ENCODE assay signal across 29 cellular contexts in the genomic region with DNA sequence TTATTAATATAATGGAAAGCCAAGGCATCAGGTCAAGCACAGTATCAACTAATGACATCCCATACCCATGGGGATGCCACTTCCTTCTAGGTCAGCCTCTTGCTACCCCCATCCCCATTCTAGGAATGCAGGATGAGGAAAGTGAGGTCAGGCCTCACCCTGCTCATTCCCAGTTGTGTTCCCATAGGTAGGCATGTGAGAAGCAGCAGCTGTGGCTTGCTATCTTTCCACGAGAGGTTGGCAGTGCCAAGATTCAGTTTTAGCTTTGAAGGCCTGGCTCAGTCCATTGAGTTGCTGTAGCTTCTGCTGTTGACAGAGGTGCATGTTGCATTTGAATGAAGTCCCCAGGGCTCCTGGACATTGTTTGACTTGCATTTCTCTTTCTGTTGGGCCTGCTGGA.
"Had no signal": no experiment of that assay in that cellular context is flagged by ENCODE, and none has a peak within 500 bp of the region (broad histone marks: within the 10 kb centered on the region; RNA-seq: fewer than 3 reads in every experiment).

No MANE protein-coding gene starts in this region.

- H3K9me3 ChIP-seq: left lung, right atrium auricular region, right lobe of liver, stomach, testis, thyroid gland, transverse colon, upper lobe of left lung, vagina had no signal

- H2AFZ ChIP-seq: parathyroid adenoma had no signal

- H3K36me3 Mint-ChIP-seq: mesothelial cell of epicardium had no signal

- FAIRE-seq: islet of Langerhans, kidney had no signal

- H3K4me3 ChIP-seq: left lung, lung, right atrium auricular region, right lobe of liver, skin epidermis, stomach, testis, thyroid gland, transverse colon, upper lobe of left lung, vagina had no signal

- H3K27ac Mint-ChIP-seq: immature natural killer cell; mesothelial cell of epicardium; nephron; stimulated activated naive B cell treated with anti-CD40 and anti-IgM and Interleukin-4, amounts not matched to agents 10 μg/mL and 1 μg/mL and 100 μg/mL, for 72 hours had no signal

- H3K27me3 Mint-ChIP-seq: naive thymus-derived CD8-positive, alpha-beta T cell had no signal

- H3K9ac ChIP-seq: parathyroid adenoma had no signal

- H3K79me2 ChIP-seq: parathyroid adenoma had no signal

- H3K4me1 ChIP-seq: left lung, parathyroid adenoma, right atrium auricular region, right lobe of liver, stomach, testis, transverse colon, vagina had no signal

- H3K4me3 Mint-ChIP-seq: immature natural killer cell; mesothelial cell of epicardium; nephron; neural crest cell; stimulated activated naive B cell treated with anti-CD40 and anti-IgM and Interleukin-4, amounts not matched to agents 10 μg/mL and 1 μg/mL and 100 μg/mL, for 72 hours had no signal

- ATAC-seq: left colon; left lung; naive thymus-derived CD8-positive, alpha-beta T cell; right lobe of liver; stimulated activated naive B cell treated with anti-CD40 and anti-IgM and Interleukin-4, amounts not matched to agents 10 μg/mL and 1 μg/mL and 100 μg/mL, for 72 hours; stimulated activated naive CD8-positive, alpha-beta T cell treated with anti-CD3 and anti-CD28 coated beads, Interleukin-15, Interleukin-2, amounts not matched to agents 100 U/mL and 50 U/mL, for 24 hours had no signal

- H3K36me3 ChIP-seq: transverse colon, vagina had no signal

- H3K27ac ChIP-seq: left lung, parathyroid adenoma, right atrium auricular region, right lobe of liver, skin epidermis, stomach, testis, transverse colon, upper lobe of left lung, vagina had no signal

- H3K9me3 Mint-ChIP-seq: immature natural killer cell, neural crest cell had no signal

- DNase-seq: hypothalamus; immature natural killer cell; kidney; left colon; left lung; mesendoderm; naive thymus-derived CD8-positive, alpha-beta T cell; nucleus accumbens; right lobe of liver; stimulated activated CD4-positive, alpha-beta T cell treated with anti-CD3 and anti-CD28 coated beads, Interleukin-12 subunit alpha, Interleukin-12 subunit beta, amount 100 ng/mL, for 4 hours; stimulated activated CD4-positive, alpha-beta T cell treated with anti-CD3 and anti-CD28 coated beads, Interleukin-15, amount 100 ng/mL, for 24 hours; stimulated activated CD4-positive, alpha-beta T cell treated with anti-CD3 and anti-CD28 coated beads, Interleukin-2, amount 100 ng/mL, for 24 hours; stimulated activated CD4-positive, alpha-beta T cell treated with anti-CD3 and anti-CD28 coated beads, Interleukin-4, amount 100 ng/mL, for 1 hour; stimulated activated naive B cell treated with anti-CD40 and anti-IgM and Interleukin-4, amounts not matched to agents 10 μg/mL and 1 μg/mL and 100 μg/mL, for 72 hours; stimulated activated naive CD8-positive, alpha-beta T cell treated with anti-CD3 and anti-CD28 coated beads, Interleukin-15, Interleukin-2, amounts not matched to agents 100 U/mL and 50 U/mL, for 24 hours; stomach; testis; thyroid gland; transverse colon; upper lobe of left lung had no signal

- H3K4me1 Mint-ChIP-seq: mesothelial cell of epicardium, nephron, neural crest cell had no signal

- H3K27me3 ChIP-seq: left lung, right atrium auricular region, right lobe of liver, stomach, testis, thyroid gland, transverse colon, upper lobe of left lung, vagina had no signal
